ENCODE assay signal across 24 cellular contexts in genomic region chr2:107597507-107597906, GRCh38.
DNase-seq lines count a peak whose midpoint lies in the region; ATAC-seq, FAIRE-seq and TF ChIP-seq lines count a peak whose summit lies in the region.
"Had no signal": no experiment of that assay in that cellular context is flagged by ENCODE, and none has a peak within 500 bp of the region (broad histone marks: within the 10 kb centered on the region; RNA-seq: fewer than 3 reads in every experiment).

No MANE protein-coding gene starts in this region.

- DNase-seq in DMS53 (lab: John Stamatoyannopoulos, UW) (peak; percentile 15), DMS53 treated with DMSO at 0.1 percent for 48 hours (lab: John Stamatoyannopoulos, UW; ENCODE audit: unreplicated experiment) (no peak), astrocyte (ENCODE audit: low read depth) (no peak), renal cortical epithelial cell (ENCODE audit: low read depth) (peak; percentile 31), ovary (no peak), NCI-H345 (lab: John Stamatoyannopoulos, UW) (no peak)
- DNase-seq: AML-193; Caco-2; CD4-positive, alpha-beta T cell; DMS153; DND-41; EL; HCEC 1CT had no signal

- no peaks in the 10 kb centered on the region for H3K36me3 Mint-ChIP-seq in astrocyte (ENCODE audit: low read depth, unreplicated experiment)
- H3K36me3 Mint-ChIP-seq: IgD-negative memory B cell had no signal

- H3K79me2 ChIP-seq in astrocyte (ENCODE audit: insufficient read depth, low read length) = no peaks in the 10 kb centered on the region

- H3K4me1 ChIP-seq in astrocyte (ENCODE audit: insufficient read depth, low read length) (peaks cover 11% of the 10 kb centered on the region), ovary (ENCODE audit: insufficient read depth) (no peaks in the 10 kb centered on the region), gastroesophageal sphincter (no peaks in the 10 kb centered on the region)
- H3K4me1 ChIP-seq: Caco-2 had no signal

- no peak overlapping the region for H3K4me3 ChIP-seq in astrocyte (ENCODE audit: insufficient read depth, low read depth, low read length)
- H3K4me3 ChIP-seq in ovary = no peak overlapping the region
- no peak overlapping the region for H3K4me3 ChIP-seq in gastroesophageal sphincter
- H3K4me3 ChIP-seq: A549, GM23338 had no signal

- H3K36me3 ChIP-seq in astrocyte (ENCODE audit: insufficient read depth, low read length) (no peaks in the 10 kb centered on the region), ovary (no peaks in the 10 kb centered on the region), gastroesophageal sphincter (no peaks in the 10 kb centered on the region)

- H3K27ac ChIP-seq in astrocyte (ENCODE audit: low read depth, low read length) = no peak overlapping the region
- H3K27ac ChIP-seq in ovary = no peak overlapping the region
- H3K27ac ChIP-seq in gastroesophageal sphincter = no peak overlapping the region
- H3K27ac ChIP-seq: 22Rv1, A549, C4-2B, HL-60 had no signal

- no peaks in the 10 kb centered on the region for H3K9me3 Mint-ChIP-seq in astrocyte (ENCODE audit: unreplicated experiment)
- H3K9me3 Mint-ChIP-seq: CD4-positive, alpha-beta T cell; GM23338 had no signal

- intact Hi-C loops in ovary (cut with DNase I) = no loop called here

- ATAC-seq in esophagus mucosa (peak; percentile 45), gastroesophageal sphincter (no peak)
- ATAC-seq: A549, GM23338 had no signal

- no peak overlapping the region for H3K27ac Mint-ChIP-seq in astrocyte (ENCODE audit: unreplicated experiment)
- H3K27ac Mint-ChIP-seq: CD4-positive, alpha-beta T cell; GM23338; IgD-negative memory B cell had no signal

- H3K9me3 ChIP-seq in astrocyte (ENCODE audit: insufficient read depth, low read depth, low read length) = no peaks in the 10 kb centered on the region
- no peaks in the 10 kb centered on the region for H3K9me3 ChIP-seq in ovary
- no peaks in the 10 kb centered on the region for H3K9me3 ChIP-seq in gastroesophageal sphincter
- H3K9me3 ChIP-seq: A549, Caco-2 had no signal

- H3K4me2 ChIP-seq in astrocyte (ENCODE audit: low read length) = no peak overlapping the region
- H3K4me2 ChIP-seq: A549, GM23338 had no signal

- no peak overlapping the region for H3K4me3 Mint-ChIP-seq in astrocyte (ENCODE audit: unreplicated experiment)
- H3K4me3 Mint-ChIP-seq: CD4-positive, alpha-beta T cell; GM23338; IgD-negative memory B cell had no signal

- TF ChIP-seq POLR2A in ovary (IDR thresholded peaks at IDR 0.05) (no peak), gastroesophageal sphincter (IDR thresholded peaks at IDR 0.05) (no peak)

- no peak overlapping the region for H3K9ac ChIP-seq in astrocyte (ENCODE audit: low read length)

- peak overlapping the region; percentile 19 for H2AFZ ChIP-seq in astrocyte (ENCODE audit: low read depth, low read length)
- H2AFZ ChIP-seq: GM23338 had no signal

- peaks cover 10% of the 10 kb centered on the region for H3K4me1 Mint-ChIP-seq in astrocyte (ENCODE audit: low read depth, unreplicated experiment)
- H3K4me1 Mint-ChIP-seq: IgD-negative memory B cell had no signal

- no peak for FAIRE-seq in astrocyte (lab: Jason Lieb, UNC)
- FAIRE-seq: A549, G401.6, GM12891, H54 had no signal

- H3K27me3 ChIP-seq in astrocyte (ENCODE audit: insufficient read depth, low read length) (no peaks in the 10 kb centered on the region), ovary (no peaks in the 10 kb centered on the region), gastroesophageal sphincter (no peaks in the 10 kb centered on the region)

- no peaks in the 10 kb centered on the region for H4K20me1 ChIP-seq in astrocyte (ENCODE audit: insufficient read depth, low read length)

- no peaks in the 10 kb centered on the region for H3K27me3 Mint-ChIP-seq in astrocyte (ENCODE audit: low read depth, unreplicated experiment)
- H3K27me3 Mint-ChIP-seq: CD4-positive, alpha-beta T cell; IgD-negative memory B cell had no signal

- TF ChIP-seq EP300 in ovary (IDR thresholded peaks at IDR 0.05) (no peak), gastroesophageal sphincter (IDR thresholded peaks at IDR 0.05) (no peak)

- TF ChIP-seq CTCF in astrocyte (IDR thresholded peaks at IDR 0.05; ENCODE audit: insufficient read depth, low read depth, low read length) (no peak), ovary (IDR thresholded peaks at IDR 0.05) (no peak), gastroesophageal sphincter (IDR thresholded peaks at IDR 0.05) (no peak)

Comparison
In these comparisons a context has a peak if more than half of its experiments do, and no peak if none do; other contexts are left out.
1. DNase-seq: peak in DMS53 (single experiment) and renal cortical epithelial cell (single experiment); none in DMS53 treated with DMSO at 0.1 percent for 48 hours (single experiment), astrocyte (single experiment), ovary (0 of 5) and NCI-H345 (single experiment).